Comparison of ENCODE assay signal across 8 cellular contexts in the genomic region with DNA sequence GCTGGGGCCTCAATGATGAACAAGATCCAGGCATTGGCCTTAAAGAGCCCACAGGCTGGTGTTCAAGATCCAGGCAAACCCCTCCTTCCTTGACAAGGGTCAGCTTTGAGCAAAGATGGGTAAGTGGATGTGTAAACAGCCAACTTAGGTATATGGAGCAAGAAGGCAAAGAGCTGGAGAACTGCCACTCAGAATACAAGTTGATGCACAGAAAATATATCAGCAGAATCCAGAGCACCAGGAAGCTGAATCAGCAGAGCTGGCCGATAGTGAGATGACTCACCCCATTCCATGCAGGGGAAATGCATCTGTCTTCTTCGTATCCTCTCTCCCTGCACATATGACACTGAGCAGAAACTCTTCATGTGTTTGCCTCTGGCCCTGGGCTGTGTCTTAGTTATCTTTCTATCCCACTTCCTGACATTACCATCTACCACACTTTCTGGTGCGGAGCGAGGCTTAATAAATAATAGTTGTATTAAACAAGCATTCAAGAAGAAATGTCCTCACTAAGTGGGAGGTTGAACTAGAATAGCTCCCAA. TPM values are rescaled to one million over a fixed set of nuclear protein-coding genes. Genes with fewer than 3 reads are reported as not detected.
DNase-seq lines count a peak whose midpoint lies in the region; ATAC-seq lines count a peak whose summit lies in the region.

No MANE protein-coding gene starts in this region.

- DNase-seq in Caki2 (ENCODE audit: low read depth) (peak; percentile 66), MV-4-11 (lab: John Stamatoyannopoulos, UW) (peak; percentile 63), non-pigmented ciliary epithelial cell (ENCODE audit: low read depth) (peak; percentile 83), activated gamma-delta T cell treated with Interleukin-2 at 50 U/mL for 16 hours (no peak)

- ATAC-seq in HG02884 (IDR thresholded peaks at IDR 0.05; ENCODE audit: unreplicated experiment) (no peak), GM21423 (IDR thresholded peaks at IDR 0.05; ENCODE audit: unreplicated experiment) (no peak), HG03108 (IDR thresholded peaks at IDR 0.05; ENCODE audit: unreplicated experiment) (no peak)

- in situ Hi-C loops in Caki2 (cut with HindIII; ENCODE audit: low pct_unique_long_range_greater_than_20kb, low sequenced_read_pairs) = no loop called here

- peak overlapping the region; percentile 66 for H3K27ac ChIP-seq in cingulate gyrus (ENCODE audit: low read depth, low read length)

RNA-seq across cellular contexts. Expression of a gene that starts 57.8 kb away (rescaled TPM):
- total RNA-seq in Caki2 (2014; rRNA removed; shearing (Covaris generic); ENCODE audit: low replicate concordance) = 7.4 and 8.8 TPM in 2 replicates
